Comparison of ENCODE assay signal across 1 cellular context in genomic region chr21:26877015-26877414, GRCh38.
TF ChIP-seq lines count a peak whose summit lies in the region.

No MANE protein-coding gene starts in this region.

TF ChIP-seq in GM23338, 12 proteins besides CTCF, POLR2A, EP300 and RAD21 (continued from another document):
- TF ChIP-seq ZNF462 (CRISPR knock-in tag; IDR thresholded peaks at IDR 0.05), result no peak
- no peak for TF ChIP-seq STAT1 (IDR thresholded peaks at IDR 0.05; ENCODE audit: unreplicated experiment)
- no peak for TF ChIP-seq EZH2 (IDR thresholded peaks at IDR 0.05; ENCODE audit: low read depth, unreplicated experiment)
- TF ChIP-seq ETS1 (IDR thresholded peaks at IDR 0.05), result no peak
- TF ChIP-seq ZNF114 (CRISPR knock-in tag; IDR thresholded peaks at IDR 0.05), result no peak
- TF ChIP-seq EZH2phosphoT487 (IDR thresholded peaks at IDR 0.05; ENCODE audit: unreplicated experiment), result no peak
